Comparison of ENCODE assay signal across 5 cellular contexts in the genomic region with DNA sequence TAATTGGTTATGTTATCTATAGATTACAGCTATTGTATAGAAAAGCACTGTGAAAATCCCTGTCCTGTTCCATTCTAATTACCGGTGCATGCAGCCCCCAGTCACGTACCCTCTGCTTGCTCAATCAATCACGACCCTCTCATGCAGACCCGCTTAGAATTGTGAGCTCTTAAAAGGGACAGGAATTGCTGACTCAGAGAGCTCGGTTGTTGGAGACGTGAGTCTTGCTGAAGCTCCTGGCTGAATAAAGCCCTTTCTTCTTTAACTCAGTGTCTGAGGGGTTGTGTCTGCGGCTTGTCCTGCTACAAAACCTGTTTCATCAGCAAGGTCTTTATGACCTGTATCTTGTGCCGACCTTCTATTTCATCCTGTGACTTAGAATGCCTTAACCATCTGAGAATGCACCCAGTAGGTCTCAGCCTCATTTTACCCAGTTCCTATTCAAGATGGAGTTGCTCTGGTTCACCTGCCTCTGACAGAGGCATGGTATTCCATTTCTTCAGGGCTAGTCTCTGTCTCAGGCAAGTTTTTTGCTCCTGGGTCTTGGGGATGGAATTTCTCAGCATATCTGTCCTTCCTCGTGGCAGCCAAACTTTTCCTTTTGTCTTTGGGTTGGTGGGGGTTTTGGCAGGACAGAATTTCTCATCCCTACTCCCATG. TPM values are rescaled to one million over a fixed set of nuclear protein-coding genes. Genes with fewer than 3 reads are reported as not detected.
"Had no signal": no experiment of that assay in that cellular context is flagged by ENCODE, and none has a peak within 500 bp of the region (broad histone marks: within the 10 kb centered on the region; RNA-seq: fewer than 3 reads in every experiment).

No MANE protein-coding gene starts in this region.

RNA-seq across cellular contexts. Expression of a gene that starts 24.2 kb away (rescaled TPM):
- total RNA-seq: M059J had no signal

RNA-seq across cellular contexts. Expression of a gene that starts 29.4 kb away (rescaled TPM):
- total RNA-seq: LHCN-M2, M059J, SJSA1 had no signal

RNA-seq across cellular contexts. Expression of a gene that starts 49.5 kb away (rescaled TPM):
- total RNA-seq: Right ventricle myocardium superior, SJSA1 had no signal
- polyA plus RNA-seq: SK-N-SH had no signal
